In the genomic region with DNA sequence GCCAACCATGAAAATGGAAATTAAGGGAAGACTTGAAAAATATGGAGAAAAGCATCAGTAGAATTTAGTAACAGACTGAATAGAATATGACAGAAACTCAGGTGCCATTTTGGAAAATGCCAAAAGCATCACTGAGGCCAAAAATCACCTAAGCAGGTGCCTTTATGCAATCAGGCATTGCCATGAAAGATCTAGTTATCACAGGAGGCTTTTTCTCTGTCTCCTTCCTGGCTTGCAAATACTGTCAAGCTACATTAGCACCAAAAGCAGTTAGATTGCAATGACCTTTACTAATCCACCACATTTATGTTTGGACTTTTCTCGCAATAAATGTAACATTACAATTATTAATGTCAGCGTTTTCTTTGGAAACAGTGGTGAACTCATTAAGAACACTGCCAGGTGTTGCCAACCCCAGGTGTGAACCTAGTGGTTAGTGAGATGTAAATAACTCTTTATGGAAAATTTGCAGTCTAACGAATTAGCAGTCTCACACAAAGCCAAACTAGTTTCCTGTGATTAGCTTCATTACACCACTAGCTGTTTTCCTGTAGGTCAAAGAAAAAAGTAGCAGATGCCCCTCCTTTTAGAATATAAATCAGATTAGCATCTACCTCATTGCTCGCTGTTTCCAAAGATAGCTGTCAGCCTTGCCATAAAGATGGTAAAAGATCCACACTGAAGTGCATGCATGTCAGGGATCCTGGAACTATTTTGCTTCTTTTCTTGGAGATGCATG, we compare ENCODE assay signal across 14 cellular contexts.
A peak's percentile ranks its signal among the peaks of the same experiment; 100 is the strongest.
DNase-seq lines count a peak whose midpoint lies in the region; ATAC-seq and TF ChIP-seq lines count a peak whose summit lies in the region.
"Had no signal": no experiment of that assay in that cellular context is flagged by ENCODE, and none has a peak within 500 bp of the region (broad histone marks: within the 10 kb centered on the region; RNA-seq: fewer than 3 reads in every experiment).

No MANE protein-coding gene starts in this region.

- no peaks in the 10 kb centered on the region for H3K79me2 ChIP-seq in Loucy (ENCODE audit: insufficient read depth, low read length)

- H3K27me3 ChIP-seq in Loucy (ENCODE audit: insufficient read depth, low read length, poor library complexity, severe bottlenecking) (no peaks in the 10 kb centered on the region), stomach (no peaks in the 10 kb centered on the region)
- H3K27me3 ChIP-seq: BE2C had no signal

- H3K9me2 ChIP-seq in Loucy (replicated peaks; ENCODE audit: low read depth, low read length): no peaks in the 10 kb centered on the region

- H3K4me1 ChIP-seq in Loucy (ENCODE audit: insufficient read depth, low read length, poor library complexity, severe bottlenecking) (peaks cover 10% of the 10 kb centered on the region), stomach (no peaks in the 10 kb centered on the region)
- H3K4me1 ChIP-seq: BE2C, HAP-1 had no signal

- H4K20me1 ChIP-seq in Loucy (ENCODE audit: insufficient read depth, low read length, poor library complexity, severe bottlenecking): no peaks in the 10 kb centered on the region

- peak overlapping the region; percentile 47; the same call in 1 of the 2 replicates for H2AFZ ChIP-seq in Loucy (ENCODE audit: low read length)

- no peak for TF ChIP-seq EP300 in stomach (IDR thresholded peaks at IDR 0.05)

- peak overlapping the region; percentile 27 for H3K4me3 ChIP-seq in Loucy (ENCODE audit: low read length, poor library complexity, severe bottlenecking)
- no peak overlapping the region for H3K4me3 ChIP-seq in retinal pigment epithelial cell (ENCODE audit: low read length)
- no peak overlapping the region for H3K4me3 ChIP-seq in stomach
- H3K4me3 ChIP-seq: HAP-1 had no signal

- 54 to 67% (median 64%) methylated on average over 4 of the region's 4 CpGs for WGBS in stomach, 5 donors

- H3K27ac ChIP-seq in stomach: no peak overlapping the region

- no peaks in the 10 kb centered on the region for H3F3A ChIP-seq in Loucy (ENCODE audit: low read depth)

- H3K9me3 ChIP-seq in Loucy (ENCODE audit: insufficient read depth, low read depth, low read length) (no peaks in the 10 kb centered on the region), stomach (no peaks in the 10 kb centered on the region)
- H3K9me3 ChIP-seq: BE2C, HAP-1 had no signal

- H3K4me2 ChIP-seq in Loucy (ENCODE audit: low read depth, low read length, poor library complexity, severe bottlenecking): peak overlapping the region; percentile 56

- ATAC-seq in stimulated activated naive CD8-positive, alpha-beta T cell treated with anti-CD3 and anti-CD28 coated beads, Interleukin-15, Interleukin-2, amounts not matched to agents 100 U/mL and 50 U/mL, for 24 hours: no peak
- ATAC-seq: CD8-positive, alpha-beta T cell; Panc1; T-helper 17 cell had no signal

- intact Hi-C loops in stomach (cut with DNase I; ENCODE audit: low total_unique reads): no loop called here

- H3K9ac ChIP-seq in Loucy (ENCODE audit: low read depth, low read length, poor library complexity, severe bottlenecking): no peak overlapping the region

- TF ChIP-seq POLR2A in stomach (IDR thresholded peaks at IDR 0.05): no peak

- DNase-seq in NCI-H69 (lab: John Stamatoyannopoulos, UW): peak; percentile 90
- DNase-seq in cerebellum (ENCODE audit: low spot score): peak; percentile 20
- DNase-seq in retinal pigment epithelial cell (ENCODE audit: low read depth): peak; percentile 23
- DNase-seq in stomach: no peak
- no peak for DNase-seq in NCI-H187 (lab: John Stamatoyannopoulos, UW)
- DNase-seq in stimulated activated naive CD8-positive, alpha-beta T cell treated with anti-CD3 and anti-CD28 coated beads, Interleukin-15, Interleukin-2, amounts not matched to agents 100 U/mL and 50 U/mL, for 24 hours: no peak
- DNase-seq: BE2C; CD8-positive, alpha-beta T cell; Kasumi-1; NCI-H1930; T-helper 17 cell had no signal

- no peak for TF ChIP-seq CTCF in Loucy (conservative IDR thresholded peaks at IDR 0.05; ENCODE audit: low read length)
- no peak for TF ChIP-seq CTCF in retinal pigment epithelial cell (conservative IDR thresholded peaks at IDR 0.05; ENCODE audit: low read depth, low read length)
- no peak for TF ChIP-seq CTCF in stomach (IDR thresholded peaks at IDR 0.05)

- no peaks in the 10 kb centered on the region for H3K36me3 ChIP-seq in Loucy (ENCODE audit: insufficient read depth, low read length)
- H3K36me3 ChIP-seq in stomach: no peaks in the 10 kb centered on the region
- H3K36me3 ChIP-seq: BE2C, HAP-1 had no signal

Comparison
In these comparisons a context has a peak if more than half of its experiments do, and no peak if none do; other contexts are left out.
1. DNase-seq: peak in NCI-H69 (single experiment), cerebellum (single experiment) and retinal pigment epithelial cell (single experiment); none in stomach (single experiment), NCI-H187 (0 of 2) and stimulated activated naive CD8-positive, alpha-beta T cell treated with anti-CD3 and anti-CD28 coated beads, Interleukin-15, Interleukin-2, amounts not matched to agents 100 U/mL and 50 U/mL, for 24 hours (single experiment).